1 cellular context compared by ENCODE assay signal in genomic region chr19:47315125-47315821, GRCh38.
TF ChIP-seq lines count a peak whose summit lies in the region.

No MANE protein-coding gene starts in this region.

TF ChIP-seq in K562, 482 proteins besides CTCF, POLR2A, EP300 and RAD21 (continued from another document and continues in another):
- TF ChIP-seq ZFPM2 (CRISPR knock-in tag; IDR thresholded peaks at IDR 0.05) (no peak), KAT7 (CRISPR knock-in tag; IDR thresholded peaks at IDR 0.05; ENCODE audit: borderline replicate concordance) (no peak), GABPB1 (CRISPR knock-in tag; IDR thresholded peaks at IDR 0.05) (peak; percentile 69), SMAD4 (CRISPR knock-in tag; conservative IDR thresholded peaks at IDR 0.05) (peak; percentile 57; the same call in 1 of the 2 replicates), CBFA2T3 (IDR thresholded peaks at IDR 0.05) (peak; percentile 32), PTTG1 (tag; IDR thresholded peaks at IDR 0.05; ENCODE audit: low read depth) (no peak), ZEB2 (IDR thresholded peaks at IDR 0.05) (0 out of 2 replicates have a peak, but pooled peaks have one; percentile 61), ZBTB8A (IDR thresholded peaks at IDR 0.05; ENCODE audit: partially characterized antibody) (no peak), PML (IDR thresholded peaks at IDR 0.05; ENCODE audit: low read length) (no peak), STAT5B (CRISPR knock-in tag; IDR thresholded peaks at IDR 0.05) (no peak), NELFE (IDR thresholded peaks at IDR 0.05; ENCODE audit: insufficient read depth, insufficient read length) (no peak), ZBTB33 (CRISPR knock-in tag; IDR thresholded peaks at IDR 0.05) (no peak), HEY1 (CRISPR knock-in tag; IDR thresholded peaks at IDR 0.05; ENCODE audit: borderline replicate concordance) (no peak), MTA1 (IDR thresholded peaks at IDR 0.05; ENCODE audit: borderline replicate concordance) (peak; percentile 33; the same call in 1 of the 2 replicates), ZC3H4 (CRISPR knock-in tag; IDR thresholded peaks at IDR 0.05; ENCODE audit: borderline replicate concordance) (no peak), ZNF121 (CRISPR knock-in tag; conservative IDR thresholded peaks at IDR 0.05) (no peak), NFRKB (IDR thresholded peaks at IDR 0.05; ENCODE audit: low read depth) (0 out of 2 replicates have a peak, but pooled peaks have one; percentile 42), MAFG (tag; conservative IDR thresholded peaks at IDR 0.05) (peak; percentile 87), GATA2 (CRISPR knock-in tag; IDR thresholded peaks at IDR 0.05) (no peak), L3MBTL2 (IDR thresholded peaks at IDR 0.05) (peak; percentile 77; the same call in 1 of the 2 replicates), MEF2D (tag; conservative IDR thresholded peaks at IDR 0.05; ENCODE audit: low read depth) (no peak), FOXA3 (CRISPR knock-in tag; conservative IDR thresholded peaks at IDR 0.05 in 1 of 2, IDR thresholded peaks at IDR 0.05 in 1 of 2) (no peak), BDP1 (IDR thresholded peaks at IDR 0.05; ENCODE audit: insufficient read depth, insufficient read length) (no peak), ZNF609 (CRISPR knock-in tag; IDR thresholded peaks at IDR 0.05; ENCODE audit: borderline replicate concordance) (no peak), PHB2 (IDR thresholded peaks at IDR 0.05; ENCODE audit: low read depth) (no peak), ATF6 (CRISPR knock-in tag; IDR thresholded peaks at IDR 0.05) (no peak), KDM1A (IDR thresholded peaks at IDR 0.05) (peak; percentile 67 to 92), CHD1 (IDR thresholded peaks at IDR 0.05; ENCODE audit: low read length) (no peak), SRF (CRISPR knock-in tag; IDR thresholded peaks at IDR 0.05) (no peak), RBM15 (IDR thresholded peaks at IDR 0.05; ENCODE audit: insufficient read depth, low read length) (no peak), NR4A1 (CRISPR knock-in tag; IDR thresholded peaks at IDR 0.05) (no peak), NR4A1 (tag; IDR thresholded peaks at IDR 0.05) (no peak), MTF1 (CRISPR knock-in tag; IDR thresholded peaks at IDR 0.05; ENCODE audit: borderline replicate concordance) (no peak), ZNF592 (IDR thresholded peaks at IDR 0.05) (peak; percentile 44; the same call in 1 of the 2 replicates), FOXJ2 (tag; IDR thresholded peaks at IDR 0.05) (no peak; the same call in 1 of the 2 replicates), ELF2 (CRISPR knock-in tag; IDR thresholded peaks at IDR 0.05) (no peak), ZNF347 (CRISPR knock-in tag; IDR thresholded peaks at IDR 0.05; ENCODE audit: low read depth) (no peak), KLF1 (tag; IDR thresholded peaks at IDR 0.05) (no peak), GATAD2B (IDR thresholded peaks at IDR 0.05; ENCODE audit: borderline replicate concordance) (no peak), TAF7 (tag; IDR thresholded peaks at IDR 0.05) (no peak), TRIM24 (IDR thresholded peaks at IDR 0.05) (peak; percentile 76 to 89; a peak in 3 of 4 replicates), ZMIZ1 (IDR thresholded peaks at IDR 0.05; ENCODE audit: low read depth in 2 of 2, low read length in 2 of 2) (no peak), ZNF253 (CRISPR knock-in tag; conservative IDR thresholded peaks at IDR 0.05) (no peak), ZNF444 (CRISPR knock-in tag; IDR thresholded peaks at IDR 0.05) (no peak), TRIM25 (IDR thresholded peaks at IDR 0.05; ENCODE audit: borderline replicate concordance) (no peak), ZNF239 (CRISPR knock-in tag; IDR thresholded peaks at IDR 0.05) (no peak), MAZ (CRISPR knock-in tag; conservative IDR thresholded peaks at IDR 0.05 in 1 of 2, IDR thresholded peaks at IDR 0.05 in 1 of 2) (peak; percentile 36 to 88; a peak in 3 of 4 replicates), CTCFL (IDR thresholded peaks at IDR 0.05; ENCODE audit: borderline replicate concordance, insufficient read depth, low read depth, low read length, poor library complexity, severe bottlenecking) (no peak)
